ENCODE assay signal across 14 cellular contexts in the genomic region with DNA sequence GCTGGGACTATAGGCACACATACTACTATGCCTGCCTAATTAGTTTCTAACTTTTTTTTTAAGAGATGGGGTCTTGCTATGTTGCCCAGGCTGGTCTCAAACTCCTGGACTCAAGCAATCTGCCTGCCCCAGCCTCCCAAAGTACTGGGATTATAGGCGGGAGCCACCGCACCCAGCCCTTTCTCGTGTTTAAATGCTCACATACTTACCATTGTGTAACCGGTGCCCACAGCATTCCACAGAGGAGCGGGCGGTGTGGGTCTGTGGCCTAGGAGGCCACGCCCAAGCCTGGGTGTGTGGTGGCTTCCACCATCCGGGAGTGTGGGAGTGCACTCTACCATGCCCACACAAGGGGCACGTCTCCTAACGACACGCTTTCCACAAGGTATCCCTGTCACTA. TPM values are rescaled to one million over a fixed set of nuclear protein-coding genes. Genes with fewer than 3 reads are reported as not detected.
DNase-seq lines count a peak whose midpoint lies in the region; ATAC-seq lines count a peak whose summit lies in the region.
"Had no signal": no experiment of that assay in that cellular context is flagged by ENCODE, and none has a peak within 500 bp of the region (broad histone marks: within the 10 kb centered on the region; RNA-seq: fewer than 3 reads in every experiment).

No MANE protein-coding gene starts in this region.

- peak overlapping the region in 4 of 11 experiments; percentile 1 to 68 (median 23); a peak in 3 of 22 replicates for H3K9ac ChIP-seq in BLaER1 treated with 17β-estradiol and CSF1 and Interleukin-3, amounts not matched to agents 10 nM and 100 nM
- H3K9ac ChIP-seq in trophoblast cell (ENCODE audit: low read length): no peak overlapping the region

- peaks cover 7 to 65% (median 48%) of the 10 kb centered on the region in 11 experiments; a peak in 21 of 22 replicates for H3K36me3 ChIP-seq in BLaER1 treated with 17β-estradiol and CSF1 and Interleukin-3, amounts not matched to agents 10 nM and 100 nM
- peaks cover 50 to 56% of the 10 kb centered on the region in 2 experiments for H3K36me3 ChIP-seq in trophoblast cell (ENCODE audit: control insufficient read depth in 1 of 2, insufficient read depth in 2 of 2, low read length in 2 of 2)
- H3K36me3 ChIP-seq: MG63 had no signal

- H3K23ac ChIP-seq in trophoblast cell (ENCODE audit: low read length): no peak overlapping the region

- H2AFZ ChIP-seq in trophoblast cell (ENCODE audit: insufficient read depth, low read length, poor library complexity): no peak overlapping the region

- H2BK120ac ChIP-seq in trophoblast cell (ENCODE audit: insufficient read depth, low read length, poor library complexity): no peak overlapping the region

- no peak overlapping the region for H3K14ac ChIP-seq in trophoblast cell (ENCODE audit: low read length)

- H4K91ac ChIP-seq in trophoblast cell (ENCODE audit: low read depth, low read length): no peak overlapping the region

- no peak overlapping the region for H4K12ac ChIP-seq in trophoblast cell (ENCODE audit: low read depth, low read length)

- no peaks in the 10 kb centered on the region for H3K9me3 ChIP-seq in BLaER1 treated with 17β-estradiol and CSF1 and Interleukin-3, amounts not matched to agents 10 nM and 100 nM (replicated peaks in 1 of 11)
- no peaks in the 10 kb centered on the region for H3K9me3 ChIP-seq in trophoblast cell (ENCODE audit: insufficient read depth, low read depth, low read length)
- H3K9me3 ChIP-seq: MG63 had no signal

- no peaks in the 10 kb centered on the region for H3K79me1 ChIP-seq in trophoblast cell (ENCODE audit: low read length)

- H3K4me3 ChIP-seq in BLaER1 treated with 17β-estradiol and CSF1 and Interleukin-3, amounts not matched to agents 10 nM and 100 nM: no peak overlapping the region
- no peak overlapping the region for H3K4me3 ChIP-seq in trophoblast cell (ENCODE audit: low read depth, low read length)
- H3K4me3 ChIP-seq: MG63 had no signal

- H2BK12ac ChIP-seq in trophoblast cell (ENCODE audit: low read length): no peak overlapping the region

- ATAC-seq in esophagus mucosa (peak; percentile 19), HG03439 (IDR thresholded peaks at IDR 0.05; ENCODE audit: unreplicated experiment) (no peak), GM19328 (IDR thresholded peaks at IDR 0.05; ENCODE audit: unreplicated experiment) (no peak)
- ATAC-seq: CD8-positive, alpha-beta T cell; HCT116 had no signal

- no peaks in the 10 kb centered on the region for H3K27me3 ChIP-seq in BLaER1 treated with 17β-estradiol and CSF1 and Interleukin-3, amounts not matched to agents 10 nM and 100 nM
- no peaks in the 10 kb centered on the region for H3K27me3 ChIP-seq in trophoblast cell (ENCODE audit: insufficient read depth, low read length)
- H3K27me3 ChIP-seq: MG63 had no signal

- H4K8ac ChIP-seq in trophoblast cell (ENCODE audit: low read depth, low read length): no peak overlapping the region

- peak overlapping the region in 1 of 11 experiments; percentile 53; a peak in 1 of 22 replicates for H3K27ac ChIP-seq in BLaER1 treated with 17β-estradiol and CSF1 and Interleukin-3, amounts not matched to agents 10 nM and 100 nM
- H3K27ac ChIP-seq in trophoblast cell (ENCODE audit: low read depth, low read length): no peak overlapping the region

- peaks cover 33 to 72% (median 58%) of the 10 kb centered on the region in 10 experiments for H3K4me1 ChIP-seq in BLaER1 treated with 17β-estradiol and CSF1 and Interleukin-3, amounts not matched to agents 10 nM and 100 nM
- peaks cover 3 to 7% of the 10 kb centered on the region in 2 experiments for H3K4me1 ChIP-seq in trophoblast cell (ENCODE audit: control insufficient read depth in 1 of 2, insufficient read depth in 2 of 2, low read length in 2 of 2)

- WGBS in trophoblast cell (ENCODE audit: extremely low coverage, insufficient coverage, insufficient read length): no CpG with 5 or more reads among the region's 11 CpGs

- H3K79me2 ChIP-seq in trophoblast cell (ENCODE audit: control insufficient read depth, insufficient read depth, low read length, poor library complexity): peaks cover 32% of the 10 kb centered on the region

- no peak overlapping the region for H3K18ac ChIP-seq in trophoblast cell (ENCODE audit: low read length)

- peak overlapping the region; percentile 77 to 97 (median 87) for H3K4me2 ChIP-seq in BLaER1 treated with 17β-estradiol and CSF1 and Interleukin-3, amounts not matched to agents 10 nM and 100 nM
- no peak overlapping the region for H3K4me2 ChIP-seq in trophoblast cell (ENCODE audit: low read length)

- H4K20me1 ChIP-seq in BLaER1 treated with 17β-estradiol and CSF1 and Interleukin-3, amounts not matched to agents 10 nM and 100 nM: peaks cover 11 to 96% (median 93%) of the 10 kb centered on the region in 11 experiments; a peak in 21 of 22 replicates

- DNase-seq in NCI-H226 (peak; percentile 23), trophoblast cell (peak; percentile 95 to 97), NCI-H146 (lab: John Stamatoyannopoulos, UW) (no peak)
- DNase-seq: MG63, NCI-H1105, NCI-H1694 treated with DMSO at 0.1 percent for 48 hours, NCI-H69, SHP77 treated with DMSO at 0.1 percent for 48 hours had no signal

- peak overlapping the region; percentile 6 for H3K4ac ChIP-seq in trophoblast cell (ENCODE audit: low read depth, low read length)

- no peak overlapping the region for H2AK5ac ChIP-seq in trophoblast cell (ENCODE audit: low read length)

- H2BK5ac ChIP-seq in trophoblast cell (ENCODE audit: low read depth, low read length, poor library complexity): no peak overlapping the region

RNA-seq across cellular contexts. Expression of a gene that starts 7.7 kb away (rescaled TPM):
- 50.4 TPM for total RNA-seq in esophagus mucosa
- polyA plus RNA-seq in trophoblast cell (2013): 103 and 105 TPM in 2 replicates

RNA-seq across cellular contexts. Expression of a gene that starts 21.6 kb away (rescaled TPM):
- 106 TPM for total RNA-seq in esophagus mucosa
- polyA plus RNA-seq in trophoblast cell (2013): 79.5 and 82.1 TPM in 2 replicates

RNA-seq across cellular contexts. Expression of a gene that starts 26.9 kb away (rescaled TPM):
- 26.3 TPM for total RNA-seq in esophagus mucosa
- polyA plus RNA-seq in trophoblast cell (2013): 89.4 and 93.2 TPM in 2 replicates
